ENCODE assay signal across 8 cellular contexts in genomic region chr17:75270966-75271232, GRCh38. TPM values are rescaled to one million over a fixed set of nuclear protein-coding genes. Genes with fewer than 3 reads are reported as not detected.
DNase-seq lines count a peak whose midpoint lies in the region; ATAC-seq, FAIRE-seq and TF ChIP-seq lines count a peak whose summit lies in the region.

A gene with protein sequence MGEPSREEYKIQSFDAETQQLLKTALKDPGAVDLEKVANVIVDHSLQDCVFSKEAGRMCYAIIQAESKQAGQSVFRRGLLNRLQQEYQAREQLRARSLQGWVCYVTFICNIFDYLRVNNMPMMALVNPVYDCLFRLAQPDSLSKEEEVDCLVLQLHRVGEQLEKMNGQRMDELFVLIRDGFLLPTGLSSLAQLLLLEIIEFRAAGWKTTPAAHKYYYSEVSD (minus strand): TSS chr17:75271231. CDS start chr17:75270195, 1,036 bp downstream.

- no TSS peak for BruUV-seq in endothelial cell of umbilical vein (replicated peaks; lab: Mats Ljungman, UMichigan)

- no peaks in the 10 kb centered on the region for H4K20me1 ChIP-seq in endothelial cell of umbilical vein (replicated peaks; ENCODE audit: control insufficient read depth, extremely low read depth, insufficient read depth, low read length)

- TF ChIP-seq POLR2A in endothelial cell of umbilical vein (IDR thresholded peaks at IDR 0.05; ENCODE audit: low read depth, low read length), result no peak

- intact Hi-C loops in endothelial cell of umbilical vein (cut with micrococcal nuclease), result loop anchor here (1.0 to 2.0 kb wide), 4 partner anchors 18 to 141 kb away; partner anchors contain the start of genes GRB2 and SLC25A19

- H3K4me3 Mint-ChIP-seq in naive thymus-derived CD8-positive, alpha-beta T cell, result peak within 1 kb of the TSS; percentile 76 to 92 (median 84)

- peak within 1 kb of the TSS; percentile 91 for H3K9ac ChIP-seq in endothelial cell of umbilical vein (replicated peaks; ENCODE audit: extremely low read depth, insufficient read depth, low read length)

- H3K27ac Mint-ChIP-seq in naive thymus-derived CD8-positive, alpha-beta T cell, result peak within 1 kb of the TSS; percentile 65 to 93 (median 90)

- ATAC-seq in GM19438 (IDR thresholded peaks at IDR 0.05; ENCODE audit: low read depth, unreplicated experiment), result peak; percentile 8
- no peak for ATAC-seq in naive thymus-derived CD8-positive, alpha-beta T cell

- H3K9me3 Mint-ChIP-seq in naive thymus-derived CD8-positive, alpha-beta T cell, result no peaks in the 10 kb centered on the region

- peaks cover 13 to 34% (median 28%) of the 10 kb centered on the region in 4 donors for H3K4me1 Mint-ChIP-seq in naive thymus-derived CD8-positive, alpha-beta T cell

- CTCF ChIA-PET in endothelial cell of umbilical vein (lab: Charles Lee), result interaction anchor here (0.6 to 4.1 kb wide), 44 partner anchors 10 to 558 kb away, joined by 3 to 91 read pairs (median 5); partner anchors contain the start of genes ARMC7, GGA3, GRB2 and MRPS7

- POLR2A ChIA-PET in endothelial cell of umbilical vein (lab: Charles Lee), result interaction anchor here (0.8 to 2.3 kb wide), 6 partner anchors 10 to 254 kb away, joined by 3 to 23 read pairs (median 5); partner anchors contain the start of genes GGA3, GRB2, LLGL2 and MRPS7
- POLR2A ChIA-PET in naive thymus-derived CD8-positive, alpha-beta T cell (lab: Charles Lee), result interaction anchor here (0.5 to 5.2 kb wide), 41 partner anchors 10 to 512 kb away, joined by 3 to 128 read pairs (median 4); partner anchors contain the start of genes FDXR, GGA3, GRB2 and JPT1

- peaks cover 3 to 4% of the 10 kb centered on the region in 2 experiments for H3K36me3 ChIP-seq in endothelial cell of umbilical vein (ENCODE audit: control insufficient read depth in 2 of 2, extremely low read depth in 1 of 2, insufficient read depth in 2 of 2, low read length in 2 of 2)

- H3K36me3 Mint-ChIP-seq in naive thymus-derived CD8-positive, alpha-beta T cell, result peaks cover 0 to 18% (median 0%) of the 10 kb centered on the region in 3 donors

- H3K4me2 ChIP-seq in endothelial cell of umbilical vein (ENCODE audit: insufficient read depth, low read length), result peak within 1 kb of the TSS; percentile 77

- no peak for FAIRE-seq in endothelial cell of umbilical vein (lab: Jason Lieb, UNC)

- H3K9me1 ChIP-seq in endothelial cell of umbilical vein (replicated peaks; ENCODE audit: control insufficient read depth, extremely low read depth, insufficient read depth, low read length), result no peaks in the 10 kb centered on the region

- peak within 1 kb of the TSS; percentile 89 for H2AFZ ChIP-seq in endothelial cell of umbilical vein (ENCODE audit: low read depth, low read length)

- dilution Hi-C loops in endothelial cell of umbilical vein (cut with MboI; ENCODE audit: extremely low pct_ligation_motif_present, low sequenced_read_pairs), result no loop called here

- H3K27me3 ChIP-seq in endothelial cell of umbilical vein (ENCODE audit: control insufficient read depth in 2 of 2, insufficient read depth in 2 of 2, low read length in 2 of 2), result no peaks in the 10 kb centered on the region

- peak within 1 kb of the TSS; percentile 50 for H3K27ac ChIP-seq in endothelial cell of umbilical vein (ENCODE audit: insufficient read depth, low read depth, low read length)

- DNase-seq in endothelial cell of umbilical vein (ENCODE audit: low read depth, low spot score) (no peak), cerebellar nuclear complex (lab: John Stamatoyannopoulos, UW) (no peak), iPS-NIHi11 (ENCODE audit: low spot score) (no peak), AG08395 (ENCODE audit: low spot score) (no peak)
- peak in 1 of 10 donors; percentile 24 for DNase-seq in naive thymus-derived CD8-positive, alpha-beta T cell
- DNase-seq in effector CD8-positive, alpha-beta T cell (lab: John Stamatoyannopoulos, UW), result no peak

- H3K4me3 ChIP-seq in endothelial cell of umbilical vein (replicated peaks in 1 of 3; ENCODE audit: insufficient read depth in 1 of 3, low read depth in 1 of 3, low read length in 3 of 3), result peak within 1 kb of the TSS; percentile 57 to 89 (median 61)

- H3K9me3 ChIP-seq in endothelial cell of umbilical vein (replicated peaks; ENCODE audit: control insufficient read depth, insufficient read depth, low read length), result no peaks in the 10 kb centered on the region

- no peaks in the 10 kb centered on the region for H3K27me3 Mint-ChIP-seq in naive thymus-derived CD8-positive, alpha-beta T cell

- peaks cover 37% of the 10 kb centered on the region for H3K4me1 ChIP-seq in endothelial cell of umbilical vein (ENCODE audit: control insufficient read depth, extremely low read depth, insufficient read depth, low read length)

- TF ChIP-seq CTCF in endothelial cell of umbilical vein (IDR thresholded peaks at IDR 0.05; ENCODE audit: extremely low read depth in 1 of 2, insufficient read depth in 1 of 2, low read depth in 1 of 2, low read length in 2 of 2), result no peak

- H3K79me2 ChIP-seq in endothelial cell of umbilical vein (ENCODE audit: control insufficient read depth, insufficient read depth, low read length), result no peaks in the 10 kb centered on the region

TF ChIP-seq in PFSK-1, 5 proteins besides CTCF, POLR2A, EP300 and RAD21:
- TF ChIP-seq TAF1 (IDR thresholded peaks at IDR 0.05; ENCODE audit: borderline replicate concordance, insufficient read depth, low read length), result peak; percentile 40; the same call in 1 of the 2 replicates
- no peak for TF ChIP-seq POLR2AphosphoS5 (IDR thresholded peaks at IDR 0.05; ENCODE audit: low read depth, low read length)
- TF ChIP-seq, protein P1, sequence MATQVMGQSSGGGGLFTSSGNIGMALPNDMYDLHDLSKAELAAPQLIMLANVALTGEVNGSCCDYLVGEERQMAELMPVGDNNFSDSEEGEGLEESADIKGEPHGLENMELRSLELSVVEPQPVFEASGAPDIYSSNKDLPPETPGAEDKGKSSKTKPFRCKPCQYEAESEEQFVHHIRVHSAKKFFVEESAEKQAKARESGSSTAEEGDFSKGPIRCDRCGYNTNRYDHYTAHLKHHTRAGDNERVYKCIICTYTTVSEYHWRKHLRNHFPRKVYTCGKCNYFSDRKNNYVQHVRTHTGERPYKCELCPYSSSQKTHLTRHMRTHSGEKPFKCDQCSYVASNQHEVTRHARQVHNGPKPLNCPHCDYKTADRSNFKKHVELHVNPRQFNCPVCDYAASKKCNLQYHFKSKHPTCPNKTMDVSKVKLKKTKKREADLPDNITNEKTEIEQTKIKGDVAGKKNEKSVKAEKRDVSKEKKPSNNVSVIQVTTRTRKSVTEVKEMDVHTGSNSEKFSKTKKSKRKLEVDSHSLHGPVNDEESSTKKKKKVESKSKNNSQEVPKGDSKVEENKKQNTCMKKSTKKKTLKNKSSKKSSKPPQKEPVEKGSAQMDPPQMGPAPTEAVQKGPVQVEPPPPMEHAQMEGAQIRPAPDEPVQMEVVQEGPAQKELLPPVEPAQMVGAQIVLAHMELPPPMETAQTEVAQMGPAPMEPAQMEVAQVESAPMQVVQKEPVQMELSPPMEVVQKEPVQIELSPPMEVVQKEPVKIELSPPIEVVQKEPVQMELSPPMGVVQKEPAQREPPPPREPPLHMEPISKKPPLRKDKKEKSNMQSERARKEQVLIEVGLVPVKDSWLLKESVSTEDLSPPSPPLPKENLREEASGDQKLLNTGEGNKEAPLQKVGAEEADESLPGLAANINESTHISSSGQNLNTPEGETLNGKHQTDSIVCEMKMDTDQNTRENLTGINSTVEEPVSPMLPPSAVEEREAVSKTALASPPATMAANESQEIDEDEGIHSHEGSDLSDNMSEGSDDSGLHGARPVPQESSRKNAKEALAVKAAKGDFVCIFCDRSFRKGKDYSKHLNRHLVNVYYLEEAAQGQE (IDR thresholded peaks at IDR 0.05; ENCODE audit: insufficient read depth in 1 of 2, low read depth in 2 of 2, low read length in 2 of 2), result no peak
TF ChIP-seq in PFSK-1: peak in this region for 1.

TF ChIP-seq in endothelial cell of umbilical vein, 7 proteins besides CTCF, POLR2A, EP300 and RAD21:
- TF ChIP-seq EZH2 (IDR thresholded peaks at IDR 0.05; ENCODE audit: borderline replicate concordance, low read depth, low read length, severe bottlenecking), result no peak
- no peak for TF ChIP-seq FOS (IDR thresholded peaks at IDR 0.05; ENCODE audit: borderline replicate concordance, insufficient read depth, low read length)
- TF ChIP-seq POLR2AphosphoS5 (IDR thresholded peaks at IDR 0.05; ENCODE audit: insufficient read depth, low read depth, low read length), result no peak
- no peak for TF ChIP-seq JUN (IDR thresholded peaks at IDR 0.05; ENCODE audit: borderline replicate concordance, insufficient read depth, insufficient read length, low read depth)
- TF ChIP-seq, protein P2, sequence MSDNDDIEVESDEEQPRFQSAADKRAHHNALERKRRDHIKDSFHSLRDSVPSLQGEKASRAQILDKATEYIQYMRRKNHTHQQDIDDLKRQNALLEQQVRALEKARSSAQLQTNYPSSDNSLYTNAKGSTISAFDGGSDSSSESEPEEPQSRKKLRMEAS (IDR thresholded peaks at IDR 0.05; ENCODE audit: insufficient read depth, insufficient read length), result no peak
- TF ChIP-seq GATA2 (IDR thresholded peaks at IDR 0.05; ENCODE audit: insufficient read depth, insufficient read length, low read depth, low read length), result no peak
- TF ChIP-seq MYC (IDR thresholded peaks at IDR 0.05; ENCODE audit: low read depth, low read length), result no peak

RNA-seq across cellular contexts. Expression of the gene that starts here (rescaled TPM):
- 31.3 TPM for polyA plus RNA-seq in PFSK-1 (2012; ENCODE audit: insufficient read length, low read depth)
- 12.3 and 12.4 TPM in 2 replicates for total RNA-seq in endothelial cell of umbilical vein
- polyA plus RNA-seq in endothelial cell of umbilical vein, result 35.7 and 37.1 TPM in 2 replicates
- polyA plus RNA-seq in endothelial cell of umbilical vein (2011; cell fraction: cytosol; rRNA removed), result 26.2 and 30.3 TPM in 2 replicates
- 13.5 and 17.1 TPM in 2 replicates for polyA plus RNA-seq in endothelial cell of umbilical vein (2011; cell fraction: nucleus; rRNA removed)
- 18.4 and 18.8 TPM in 2 replicates for polyA plus RNA-seq in endothelial cell of umbilical vein (2012)
- polyA minus RNA-seq in endothelial cell of umbilical vein, result 14.6 and 16.0 TPM in 2 replicates
- 20.7 TPM for polyA minus RNA-seq in endothelial cell of umbilical vein (2011; cell fraction: cytosol; rRNA and poly(A)+ RNA removed)
- polyA minus RNA-seq in endothelial cell of umbilical vein (2011; cell fraction: nucleus; rRNA and poly(A)+ RNA removed), result 3.0 and 4.1 TPM in 2 replicates
- 10 to 100 TPM; 37.3 to 39.4 TPM for total RNA-seq in naive thymus-derived CD8-positive, alpha-beta T cell
- polyA plus RNA-seq in naive thymus-derived CD8-positive, alpha-beta T cell, result 10 to 100 TPM; 76.2 to 96.6 (median 90.5) TPM
